Comparison of ENCODE assay signal across 9 cellular contexts in the genomic region with DNA sequence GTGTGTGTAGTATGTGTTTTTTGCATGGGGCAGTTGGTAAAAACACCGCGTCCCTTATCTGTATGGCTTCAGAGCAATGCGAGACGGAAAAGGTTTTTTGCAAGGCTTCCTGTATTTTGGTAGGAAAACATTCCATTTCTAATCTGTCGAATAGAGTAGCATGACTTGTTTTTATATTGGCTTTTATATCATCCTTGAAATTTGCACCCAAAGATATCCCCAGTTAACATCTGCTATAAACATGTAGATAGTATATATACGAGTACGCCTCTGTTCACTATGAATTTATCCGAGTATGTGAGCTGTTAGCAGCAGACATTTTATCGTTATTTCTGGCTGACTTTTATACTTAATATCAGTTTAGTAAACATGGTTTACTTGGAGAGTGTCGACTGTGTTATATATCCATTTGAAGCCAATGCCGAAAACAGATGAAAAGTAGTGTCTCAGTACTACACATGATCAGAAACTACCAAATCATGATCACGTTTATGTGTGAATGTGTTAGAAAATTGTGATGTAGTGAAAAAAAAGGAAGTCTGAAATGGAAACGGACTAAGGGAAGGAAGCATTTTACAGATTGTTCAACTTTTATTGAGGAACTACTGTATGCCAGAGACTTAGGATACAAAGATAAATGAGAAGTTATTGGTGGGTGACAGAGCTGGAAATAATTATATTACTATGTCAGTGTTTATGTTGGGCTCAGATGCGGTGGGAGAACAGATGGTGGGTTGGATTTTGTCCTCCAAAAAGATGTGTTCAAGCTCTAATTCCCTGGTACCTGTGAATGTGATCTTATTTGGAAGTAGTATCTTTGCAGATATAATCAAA. TPM values are rescaled to one million over a fixed set of nuclear protein-coding genes. Genes with fewer than 3 reads are reported as not detected.
A peak's percentile ranks its signal among the peaks of the same experiment; 100 is the strongest.
DNase-seq lines count a peak whose midpoint lies in the region; ATAC-seq and TF ChIP-seq lines count a peak whose summit lies in the region.
"Had no signal": no experiment of that assay in that cellular context is flagged by ENCODE, and none has a peak within 500 bp of the region (broad histone marks: within the 10 kb centered on the region; RNA-seq: fewer than 3 reads in every experiment).

No MANE protein-coding gene starts in this region.

- no peaks in the 10 kb centered on the region for H3K27me3 Mint-ChIP-seq in CD4-positive, CD25-positive, alpha-beta regulatory T cell
- no peaks in the 10 kb centered on the region for H3K27me3 Mint-ChIP-seq in activated T-helper 17 cell treated with anti-CD3 and anti-CD28 coated beads, Interleukin-2, amount 50 U/mL, for 72 hours

- H3K4me3 ChIP-seq in CD4-positive, CD25-positive, alpha-beta regulatory T cell (ENCODE audit: low read depth, low read length) = peak overlapping the region; percentile 84
- H3K4me3 ChIP-seq in choroid plexus epithelial cell (ENCODE audit: low read depth, low read length) = peak overlapping the region; percentile 93
- peak overlapping the region; percentile 82 to 88 for H3K4me3 ChIP-seq in muscle layer of duodenum (ENCODE audit: low read depth in 1 of 2, low read length in 2 of 2)

- peak in 1 of 3 donors; percentile 23 for DNase-seq in CD4-positive, CD25-positive, alpha-beta regulatory T cell
- DNase-seq in MV-4-11 (lab: John Stamatoyannopoulos, UW) (peak; percentile 69), choroid plexus epithelial cell (ENCODE audit: low read depth) (peak; percentile 62), mucosa of gallbladder (ENCODE audit: low spot score) (no peak), cerebellar nuclear complex (lab: John Stamatoyannopoulos, UW) (no peak)
- no peak for DNase-seq in activated CD4-positive, CD25-positive, alpha-beta regulatory T cell treated with anti-CD3 and anti-CD28 coated beads, Interleukin-2, amount 50 U/mL, for 72 hours
- DNase-seq: activated T-cell treated with anti-CD3 and anti-CD28 coated beads, Interleukin-2, amount 50 U/mL, for 4 hours had no signal

- H3K4me1 ChIP-seq in CD4-positive, CD25-positive, alpha-beta regulatory T cell (ENCODE audit: control insufficient read depth, insufficient read depth, low read length, poor library complexity, severe bottlenecking) = peaks cover 20% of the 10 kb centered on the region
- peaks cover 0 to 13% of the 10 kb centered on the region in 2 donors for H3K4me1 ChIP-seq in muscle layer of duodenum (ENCODE audit: control insufficient read depth in 1 of 2, insufficient read depth in 2 of 2, low read length in 2 of 2)

- peaks cover 15 to 27% (median 17%) of the 10 kb centered on the region in 4 donors for H3K4me1 Mint-ChIP-seq in CD4-positive, CD25-positive, alpha-beta regulatory T cell
- H3K4me1 Mint-ChIP-seq in activated T-helper 17 cell treated with anti-CD3 and anti-CD28 coated beads, Interleukin-2, amount 50 U/mL, for 72 hours = peaks cover 32% of the 10 kb centered on the region

- peaks cover 12% of the 10 kb centered on the region for H3K36me3 ChIP-seq in CD4-positive, CD25-positive, alpha-beta regulatory T cell (ENCODE audit: control insufficient read depth, insufficient read depth, low read length)
- H3K36me3 ChIP-seq in muscle layer of duodenum (ENCODE audit: control insufficient read depth in 1 of 2, insufficient read depth in 2 of 2, low read length in 2 of 2) = peaks cover 15 to 21% of the 10 kb centered on the region in 2 donors

- no peak overlapping the region for H3K27ac ChIP-seq in CD4-positive, CD25-positive, alpha-beta regulatory T cell (ENCODE audit: insufficient read depth, low read length, poor library complexity, severe bottlenecking)
- H3K27ac ChIP-seq in muscle layer of duodenum (ENCODE audit: low read length) = peak overlapping the region; percentile 95

- peaks cover 14% of the 10 kb centered on the region for H3K36me3 Mint-ChIP-seq in CD4-positive, CD25-positive, alpha-beta regulatory T cell
- peaks cover 25% of the 10 kb centered on the region for H3K36me3 Mint-ChIP-seq in activated T-helper 17 cell treated with anti-CD3 and anti-CD28 coated beads, Interleukin-2, amount 50 U/mL, for 72 hours (ENCODE audit: low read depth)

- peaks cover under 1% of the 10 kb centered on the region for H3K27me3 ChIP-seq in CD4-positive, CD25-positive, alpha-beta regulatory T cell (ENCODE audit: control insufficient read depth, insufficient read depth, low read length)
- no peaks in the 10 kb centered on the region for H3K27me3 ChIP-seq in muscle layer of duodenum (ENCODE audit: low read depth, low read length)

- H3K4me3 Mint-ChIP-seq in CD4-positive, CD25-positive, alpha-beta regulatory T cell = no peak overlapping the region
- H3K4me3 Mint-ChIP-seq in activated T-helper 17 cell treated with anti-CD3 and anti-CD28 coated beads, Interleukin-2, amount 50 U/mL, for 72 hours = no peak overlapping the region
- H3K4me3 Mint-ChIP-seq: activated T-cell treated with anti-CD3 and anti-CD28 coated beads, Interleukin-2, amount 50 U/mL, for 4 hours had no signal

- H3K9me3 ChIP-seq in CD4-positive, CD25-positive, alpha-beta regulatory T cell (ENCODE audit: control insufficient read depth in 2 of 2, low read length in 2 of 2) = no peaks in the 10 kb centered on the region
- no peaks in the 10 kb centered on the region for H3K9me3 ChIP-seq in muscle layer of duodenum (ENCODE audit: control insufficient read depth in 1 of 2, low read length in 2 of 2)

- no peak for TF ChIP-seq CTCF in choroid plexus epithelial cell (conservative IDR thresholded peaks at IDR 0.05; ENCODE audit: low read depth, low read length)

- no peak for ATAC-seq in CD4-positive, CD25-positive, alpha-beta regulatory T cell (ENCODE audit: low read depth in 2 of 2)
- no peak for ATAC-seq in activated T-helper 17 cell treated with anti-CD3 and anti-CD28 coated beads, Interleukin-2, amount 50 U/mL, for 72 hours (replicated peaks)

- no peak overlapping the region for H3K27ac Mint-ChIP-seq in CD4-positive, CD25-positive, alpha-beta regulatory T cell
- H3K27ac Mint-ChIP-seq in activated T-helper 17 cell treated with anti-CD3 and anti-CD28 coated beads, Interleukin-2, amount 50 U/mL, for 72 hours = no peak overlapping the region

- H3K9me3 Mint-ChIP-seq in CD4-positive, CD25-positive, alpha-beta regulatory T cell = no peaks in the 10 kb centered on the region
- no peaks in the 10 kb centered on the region for H3K9me3 Mint-ChIP-seq in activated T-helper 17 cell treated with anti-CD3 and anti-CD28 coated beads, Interleukin-2, amount 50 U/mL, for 72 hours
- H3K9me3 Mint-ChIP-seq: activated T-cell treated with anti-CD3 and anti-CD28 coated beads, Interleukin-2, amount 50 U/mL, for 4 hours had no signal

RNA-seq across cellular contexts. Expression of a gene that starts 1.1 kb away (rescaled TPM):
- 2.8 TPM for total RNA-seq in CD4-positive, CD25-positive, alpha-beta regulatory T cell
- 1 to 10 TPM; 2.3 to 3.2 (median 2.8) TPM for polyA plus RNA-seq in CD4-positive, CD25-positive, alpha-beta regulatory T cell
- 13.1 TPM for total RNA-seq in mucosa of gallbladder
- total RNA-seq in activated T-helper 17 cell treated with anti-CD3 and anti-CD28 coated beads, Interleukin-2, amount 50 U/mL, for 72 hours = 1 to 10 TPM; 4.6 to 9.2 TPM

RNA-seq across cellular contexts. Expression of a gene that starts 1.1 kb away (rescaled TPM):
- total RNA-seq in CD4-positive, CD25-positive, alpha-beta regulatory T cell = 21.1 TPM
- polyA plus RNA-seq in CD4-positive, CD25-positive, alpha-beta regulatory T cell = 10 to 100 TPM; 12.4 to 27.2 (median 17.5) TPM
- total RNA-seq in mucosa of gallbladder = 67.6 TPM
- 10 to 100 TPM; 29.6 to 33.4 TPM for total RNA-seq in activated T-helper 17 cell treated with anti-CD3 and anti-CD28 coated beads, Interleukin-2, amount 50 U/mL, for 72 hours

Comparison
In these comparisons a context has a peak if more than half of its experiments do, and no peak if none do; other contexts are left out.
1. DNase-seq: peak in MV-4-11 (single experiment) and choroid plexus epithelial cell (single experiment); none in mucosa of gallbladder (single experiment), cerebellar nuclear complex (0 of 2) and activated CD4-positive, CD25-positive, alpha-beta regulatory T cell treated with anti-CD3 and anti-CD28 coated beads, Interleukin-2, amount 50 U/mL, for 72 hours (single experiment).
2. Peak in every context shown above with its lines, with median percentiles within 50 percentile points of each other: H3K4me3 ChIP-seq.